25 cellular contexts compared by ENCODE assay signal in the genomic region with DNA sequence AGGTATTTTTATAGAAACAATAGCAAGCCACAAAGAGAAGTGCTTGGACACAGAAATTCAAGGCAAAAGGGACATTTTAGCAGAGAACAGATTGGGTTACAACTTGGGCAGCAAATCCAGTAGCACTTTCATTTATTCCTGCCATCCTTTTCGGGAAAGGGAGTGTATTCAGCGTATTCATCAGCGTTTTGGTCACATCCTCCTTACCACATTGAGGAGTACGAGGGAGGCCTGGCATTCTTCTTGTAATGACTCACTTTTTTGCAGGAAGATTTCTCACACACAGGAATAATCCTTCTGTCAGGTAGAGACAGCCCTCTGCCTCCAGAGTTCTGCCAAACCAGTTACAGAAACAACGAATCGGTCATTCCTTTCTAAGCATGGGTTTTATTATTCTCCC. TPM values are rescaled to one million over a fixed set of nuclear protein-coding genes. Genes with fewer than 3 reads are reported as not detected.
DNase-seq lines count a peak whose midpoint lies in the region; ATAC-seq, FAIRE-seq and TF ChIP-seq lines count a peak whose summit lies in the region.
"Had no signal": no experiment of that assay in that cellular context is flagged by ENCODE, and none has a peak within 500 bp of the region (broad histone marks: within the 10 kb centered on the region; RNA-seq: fewer than 3 reads in every experiment).

No MANE protein-coding gene starts in this region.

- peak overlapping the region; percentile 56 for H3K4me2 ChIP-seq in mammary epithelial cell (ENCODE audit: insufficient read depth, low read depth, low read length)
- no peak overlapping the region for H3K4me2 ChIP-seq in keratinocyte (ENCODE audit: control insufficient read depth, extremely low read depth, insufficient read depth, low read depth, low read length)

- H4K20me1 ChIP-seq in mammary epithelial cell (ENCODE audit: insufficient read depth, low read length) (no peaks in the 10 kb centered on the region), keratinocyte (ENCODE audit: control insufficient read depth, extremely low read depth, insufficient read depth, low read length) (no peaks in the 10 kb centered on the region)

- H3K4me3 ChIP-seq in mammary epithelial cell (replicated peaks in 1 of 3; ENCODE audit: insufficient read depth in 1 of 3, low read depth in 2 of 3, low read length in 3 of 3) (no peak overlapping the region), keratinocyte (ENCODE audit: control insufficient read depth in 2 of 3, extremely low read depth in 1 of 3, insufficient read depth in 2 of 3, low read depth in 1 of 3, low read length in 3 of 3) (no peak overlapping the region)
- H3K4me3 ChIP-seq: colonic mucosa, heart right ventricle, lower lobe of right lung, SK-N-MC, upper lobe of left lung had no signal

- ATAC-seq in HG03571 (IDR thresholded peaks at IDR 0.05; ENCODE audit: unreplicated experiment), result no peak
- ATAC-seq: heart right ventricle, lower lobe of right lung had no signal

- H3K9ac ChIP-seq in mammary epithelial cell (ENCODE audit: insufficient read depth, low read length) (no peak overlapping the region), keratinocyte (ENCODE audit: control insufficient read depth, extremely low read depth, insufficient read depth, low read length) (no peak overlapping the region)

- intact Hi-C loops in mammary epithelial cell (cut with micrococcal nuclease), result no loop called here

- in situ Hi-C loops in mammary epithelial cell (cut with MboI; ENCODE audit: low sequenced_read_pairs in 2 of 2), result no loop called here

- TF ChIP-seq CTCF in mammary epithelial cell (conservative IDR thresholded peaks at IDR 0.05 in 1 of 2, IDR thresholded peaks at IDR 0.05 in 1 of 2; ENCODE audit: extremely low read depth in 1 of 2, insufficient read depth in 1 of 2, low read depth in 1 of 2, low read length in 2 of 2) (peak in 1 of 2 donors; percentile 14), keratinocyte (optimal IDR thresholded peaks at IDR 0.05 in 1 of 3, IDR thresholded peaks at IDR 0.05 in 1 of 3, conservative IDR thresholded peaks at IDR 0.05 in 1 of 3; ENCODE audit: extremely low read depth in 1 of 3, insufficient read depth in 2 of 3, low read length in 3 of 3) (no peak)

- WGBS in mammary epithelial cell (ENCODE audit: low coverage, missing lambda C conversion rate), result 3% methylated on average over 6 of the region's 6 CpGs

- peak overlapping the region; percentile 31 for H3K27ac ChIP-seq in mammary epithelial cell (ENCODE audit: insufficient read depth, low read depth, low read length)
- H3K27ac ChIP-seq in keratinocyte (ENCODE audit: control insufficient read depth, insufficient read depth, low read length), result no peak overlapping the region
- H3K27ac ChIP-seq: colonic mucosa, heart right ventricle, lower lobe of right lung, SK-N-MC, upper lobe of left lung had no signal

- dilution Hi-C loops in mammary epithelial cell (cut with HindIII; ENCODE audit: low sequenced_read_pairs), result loop anchor here (5.0 kb wide), 1 partner anchor 72 kb away; no protein-coding TSS in a partner anchor
- dilution Hi-C loops in keratinocyte (cut with MboI; ENCODE audit: extremely low pct_ligation_motif_present, low sequenced_read_pairs), result no loop called here

- no peaks in the 10 kb centered on the region for H3K9me3 ChIP-seq in mammary epithelial cell (replicated peaks; ENCODE audit: insufficient read depth, low read length)
- H3K9me3 ChIP-seq in keratinocyte (ENCODE audit: control insufficient read depth, low read depth, low read length), result no peaks in the 10 kb centered on the region
- H3K9me3 ChIP-seq: colonic mucosa, heart right ventricle, lower lobe of right lung, upper lobe of left lung had no signal

- H3K4me1 ChIP-seq in mammary epithelial cell (ENCODE audit: insufficient read depth, low read length), result peaks cover 31% of the 10 kb centered on the region
- no peaks in the 10 kb centered on the region for H3K4me1 ChIP-seq in keratinocyte (ENCODE audit: control insufficient read depth, extremely low read depth, insufficient read depth, low read length)
- H3K4me1 ChIP-seq: colonic mucosa, heart right ventricle, lower lobe of right lung, upper lobe of left lung had no signal

- H3K79me2 ChIP-seq in mammary epithelial cell (ENCODE audit: insufficient read depth, low read length), result no peaks in the 10 kb centered on the region
- no peaks in the 10 kb centered on the region for H3K79me2 ChIP-seq in keratinocyte (ENCODE audit: control insufficient read depth, insufficient read depth, low read length)

- peak; percentile 72 for DNase-seq in A172 (ENCODE audit: low spot score)
- DNase-seq in M059J (ENCODE audit: low read depth), result peak; percentile 85
- DNase-seq in mammary epithelial cell, result peak; percentile 88
- DNase-seq in keratinocyte (ENCODE audit: low read depth, low spot score), result peak; percentile 21
- DNase-seq in T-helper 1 cell, result no peak
- no peak for DNase-seq in stimulated activated CD4-positive, alpha-beta T cell treated with anti-CD3 and anti-CD28 coated beads, Interleukin-2, amount 100 ng/mL, for 48 hours
- DNase-seq in GDM1 (lab: John Stamatoyannopoulos, UW), result no peak
- DNase-seq: 8988T; activated CD4-positive, alpha-beta T cell treated with anti-CD3 and anti-CD28 coated beads, Interleukin-2, amount 50 U/mL, for 1 hour; activated effector memory CD4-positive, alpha-beta T cell treated with Interleukin-2 at 50 U/mL for 16 hours; colonic mucosa; endodermal cell; HCEC 1CT; heart right ventricle; immature natural killer cell; lower lobe of right lung; naive B cell; NCI-H146; NCI-H510A treated with DMSO at 0.1 percent for 48 hours; occipital lobe; stimulated activated CD4-positive, alpha-beta T cell treated with anti-CD3 and anti-CD28 coated beads, Interleukin-12 subunit alpha, Interleukin-12 subunit beta, amount 100 ng/mL, for 4 hours; upper lobe of left lung had no signal

- H2AFZ ChIP-seq in mammary epithelial cell (ENCODE audit: low read depth, low read length) (peak overlapping the region; percentile 57), keratinocyte (ENCODE audit: control insufficient read depth, low read length) (no peak overlapping the region)

- no peak for FAIRE-seq in keratinocyte (lab: Jason Lieb, UNC)
- FAIRE-seq: GM18507 had no signal

- CTCF ChIA-PET in mammary epithelial cell (lab: Charles Lee; ENCODE audit: low non-redundant PET), result no interaction called here

- H3K27me3 ChIP-seq in mammary epithelial cell (ENCODE audit: insufficient read depth, low read length) (no peaks in the 10 kb centered on the region), keratinocyte (ENCODE audit: control insufficient read depth, extremely low read depth, insufficient read depth, low read length) (no peaks in the 10 kb centered on the region)
- H3K27me3 ChIP-seq: colonic mucosa, upper lobe of left lung had no signal

- BruUV-seq in mammary epithelial cell (replicated peaks; lab: Mats Ljungman, UMichigan), result no TSS peak

- no peaks in the 10 kb centered on the region for H3K36me3 ChIP-seq in mammary epithelial cell (ENCODE audit: insufficient read depth, low read length)
- no peaks in the 10 kb centered on the region for H3K36me3 ChIP-seq in keratinocyte (ENCODE audit: control insufficient read depth in 2 of 2, extremely low read depth in 1 of 2, insufficient read depth in 2 of 2, low read length in 2 of 2)
- H3K36me3 ChIP-seq: colonic mucosa, heart right ventricle, lower lobe of right lung, upper lobe of left lung had no signal

- H3K9me1 ChIP-seq in keratinocyte (ENCODE audit: control insufficient read depth, extremely low read depth, insufficient read depth, low read length), result no peaks in the 10 kb centered on the region

RNA-seq across cellular contexts. Expression of a gene that starts 18.1 kb away (rescaled TPM):
- total RNA-seq in A172 (2014; rRNA removed; shearing (Covaris generic)), result 0.77 and 1.6 TPM in 2 replicates
- total RNA-seq in M059J (2014; rRNA removed; shearing (Covaris generic)), result not detected in 2 replicates
- under 1 TPM; 0.33 to 0.40 TPM for total RNA-seq in mammary epithelial cell
- polyA plus RNA-seq in mammary epithelial cell (0.25 TPM), keratinocyte (0.07 to 0.11 TPM (median 0.08 TPM) in 3 replicates)
- polyA minus RNA-seq in mammary epithelial cell (not detected), keratinocyte (not detected in 3 replicates)
- not detected for polyA plus RNA-seq in keratinocyte (2011; ENCODE audit: low read depth)
- 0.13 and 0.17 TPM in 2 replicates for polyA plus RNA-seq in keratinocyte (2011; cell fraction: cytosol; rRNA removed)
- 0.13 and 0.16 TPM in 2 replicates for polyA plus RNA-seq in keratinocyte (2011; cell fraction: nucleus; rRNA removed)
- not detected in 2 replicates for polyA plus RNA-seq in keratinocyte (2012; ENCODE audit: low replicate concordance)
- not detected for polyA minus RNA-seq in keratinocyte (2011; cell fraction: cytosol; rRNA and poly(A)+ RNA removed)
- polyA minus RNA-seq in keratinocyte (2011; cell fraction: nucleus; rRNA and poly(A)+ RNA removed), result 0.23 TPM in 1 of 2 replicates, not detected in the other
- polyA plus RNA-seq: immature natural killer cell had no signal

Comparison
In these comparisons a context has a peak if more than half of its experiments do, and no peak if none do; other contexts are left out.
1. DNase-seq: peak in A172 (single experiment), M059J (single experiment), mammary epithelial cell (single experiment) and keratinocyte (single experiment); none in T-helper 1 cell (0 of 5), stimulated activated CD4-positive, alpha-beta T cell treated with anti-CD3 and anti-CD28 coated beads, Interleukin-2, amount 100 ng/mL, for 48 hours (0 of 2) and GDM1 (single experiment).